In the genomic region with DNA sequence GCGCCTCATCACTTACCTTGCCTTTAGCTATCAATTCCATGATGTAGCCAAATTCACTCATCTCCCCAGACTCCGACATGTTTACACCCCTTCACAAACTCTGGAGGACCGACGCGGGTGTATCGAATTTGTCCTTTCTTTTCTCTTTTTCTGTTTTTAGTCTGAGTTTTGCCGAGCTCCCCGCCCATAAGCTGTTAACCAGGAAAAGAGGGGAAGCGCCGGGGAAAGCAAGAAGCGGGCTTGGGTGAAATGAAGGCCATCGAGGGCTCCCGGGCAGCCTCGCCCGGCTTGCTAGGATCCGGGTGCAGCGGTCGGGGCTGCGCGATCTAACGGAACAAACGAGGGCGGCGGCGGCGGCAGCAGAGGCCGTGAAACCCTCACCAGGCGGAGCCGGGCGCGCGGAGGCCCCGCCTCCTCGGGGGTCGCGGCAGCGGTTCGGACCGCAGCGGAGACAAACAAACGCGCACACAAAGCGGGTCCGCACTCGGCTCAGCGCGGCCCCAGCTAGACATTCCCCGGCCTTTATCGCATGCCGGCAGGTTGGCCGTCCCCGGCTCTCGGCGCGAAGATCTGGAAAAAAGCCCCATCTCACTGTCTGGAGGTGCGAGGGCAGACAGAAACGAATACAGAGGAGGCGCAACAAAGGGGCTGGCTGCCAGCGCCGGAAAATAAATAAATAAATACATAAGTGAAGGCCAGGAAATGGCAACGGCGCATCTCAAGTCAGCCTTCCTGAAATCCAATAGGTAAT, we compare ENCODE assay signal across 9 cellular contexts. TPM values are rescaled to one million over a fixed set of nuclear protein-coding genes. Genes with fewer than 3 reads are reported as not detected.
A peak's percentile ranks its signal among the peaks of the same experiment; 100 is the strongest.
DNase-seq lines count a peak whose midpoint lies in the region; ATAC-seq and TF ChIP-seq lines count a peak whose summit lies in the region.
"Had no signal": no experiment of that assay in that cellular context is flagged by ENCODE, and none has a peak within 500 bp of the region (broad histone marks: within the 10 kb centered on the region; RNA-seq: fewer than 3 reads in every experiment).

No MANE protein-coding gene starts in this region.

- H3K36me3 ChIP-seq in GM23338 (ENCODE audit: insufficient read depth) (no peaks in the 10 kb centered on the region), cardiac muscle cell (no peaks in the 10 kb centered on the region), parathyroid adenoma (ENCODE audit: control insufficient read depth, insufficient read depth, low read length) (no peaks in the 10 kb centered on the region)

- H3K36me3 Mint-ChIP-seq in GM23338 (ENCODE audit: low read depth), result no peaks in the 10 kb centered on the region

- H3F3A ChIP-seq in GM23338 (replicated peaks; ENCODE audit: low read depth), result 0 out of 2 replicates have a peak, but pooled peaks cover 4% of the 10 kb centered on the region

- H3K27me3 ChIP-seq in GM23338 (ENCODE audit: insufficient read depth) (peaks cover 85% of the 10 kb centered on the region), cardiac muscle cell (peaks cover 70% of the 10 kb centered on the region), parathyroid adenoma (ENCODE audit: control insufficient read depth, insufficient read depth, low read length) (peaks cover 18% of the 10 kb centered on the region)

- no peaks in the 10 kb centered on the region for H3K9me3 Mint-ChIP-seq in GM23338

- H3K4me1 Mint-ChIP-seq in GM23338, result peaks cover 11% of the 10 kb centered on the region

- H3K4me3 ChIP-seq in GM23338 (peak overlapping the region; percentile 64), cardiac muscle cell (peak overlapping the region; percentile 44), parathyroid adenoma (ENCODE audit: low read depth, low read length) (peak overlapping the region; percentile 46)

- H2AFZ ChIP-seq in GM23338 (peak overlapping the region; percentile 99), parathyroid adenoma (peak overlapping the region; percentile 70)

- peak overlapping the region; percentile 83 for H3K4me3 Mint-ChIP-seq in GM23338

- no peak overlapping the region for H3K9ac ChIP-seq in parathyroid adenoma

- H3K27ac ChIP-seq in GM23338 (ENCODE audit: low read depth), result no peak overlapping the region
- no peak overlapping the region for H3K27ac ChIP-seq in cardiac muscle cell
- H3K27ac ChIP-seq in parathyroid adenoma, result no peak overlapping the region

- peak; percentile 78 for ATAC-seq in GM23338
- ATAC-seq in GM18873 (IDR thresholded peaks at IDR 0.05; ENCODE audit: low FRiP score, unreplicated experiment), result no peak

- no peaks in the 10 kb centered on the region for H3K9me3 ChIP-seq in cardiac muscle cell (ENCODE audit: low read depth)
- no peaks in the 10 kb centered on the region for H3K9me3 ChIP-seq in parathyroid adenoma (ENCODE audit: control insufficient read depth, low read length)

- peak overlapping the region; percentile 96 for H3K4me2 ChIP-seq in GM23338
- H3K4me2 ChIP-seq in parathyroid adenoma (ENCODE audit: low read length), result peak overlapping the region; percentile 72

- TF ChIP-seq CTCF in GM23338 (conservative IDR thresholded peaks at IDR 0.05; ENCODE audit: low read depth in 2 of 2) (no peak), cardiac muscle cell (IDR thresholded peaks at IDR 0.05; ENCODE audit: low read depth, low read length) (no peak), parathyroid adenoma (IDR thresholded peaks at IDR 0.05) (no peak)

- no peak overlapping the region for H3K27ac Mint-ChIP-seq in GM23338

- no peaks in the 10 kb centered on the region for H3K9me2 ChIP-seq in GM23338 (ENCODE audit: insufficient read depth)

- H3K4me1 ChIP-seq in GM23338 (ENCODE audit: insufficient read depth), result peaks cover 6% of the 10 kb centered on the region
- peaks cover 4% of the 10 kb centered on the region for H3K4me1 ChIP-seq in cardiac muscle cell (ENCODE audit: low read depth)
- H3K4me1 ChIP-seq in parathyroid adenoma, result no peaks in the 10 kb centered on the region

- peaks cover 57% of the 10 kb centered on the region for H3K27me3 Mint-ChIP-seq in GM23338 (ENCODE audit: insufficient read depth, low read depth, poor library complexity)

- no peaks in the 10 kb centered on the region for H4K20me1 ChIP-seq in GM23338 (replicated peaks; ENCODE audit: insufficient read depth)

- H3K79me2 ChIP-seq in GM23338 (replicated peaks; ENCODE audit: insufficient read depth) (no peaks in the 10 kb centered on the region), parathyroid adenoma (no peaks in the 10 kb centered on the region)

- DNase-seq in NCI-H2081 (lab: John Stamatoyannopoulos, UW), result peak; percentile 16 to 38
- no peak for DNase-seq in NCI-H2081 treated with DMSO at 0.1 percent for 48 hours (lab: John Stamatoyannopoulos, UW)
- peak; percentile 84 for DNase-seq in GM23338 (ENCODE audit: low spot score)
- peak; percentile 19 for DNase-seq in NCI-H1105 (lab: John Stamatoyannopoulos, UW)
- peak; percentile 69 for DNase-seq in activated CD8-positive, alpha-beta memory T cell treated with anti-CD3 and anti-CD28 coated beads, Interleukin-2, amount 50 U/mL, for 48 hours
- DNase-seq in cardiac muscle cell (ENCODE audit: low read depth in 1 of 2, low spot score in 1 of 2), result peak; percentile 31 to 70
- DNase-seq: DND-41 had no signal

TF ChIP-seq in GM23338, 12 proteins besides CTCF, POLR2A, EP300 and RAD21:
- no peak for TF ChIP-seq ZNF114 (CRISPR knock-in tag; IDR thresholded peaks at IDR 0.05)
- TF ChIP-seq EZH2 (IDR thresholded peaks at IDR 0.05; ENCODE audit: low read depth, unreplicated experiment), result peak; percentile 85

RNA-seq across cellular contexts. Expression of a gene that starts 10.4 kb away (rescaled TPM):
- 10.1 and 14.1 TPM in 2 replicates for total RNA-seq in GM23338 (2014; rRNA removed; shearing (Covaris generic))
- polyA plus RNA-seq in GM23338 (2016; fragmentation: Nextera tagmentation; extraction: Ambion mirVana) (4.3 and 4.4 TPM in 2 replicates), cardiac muscle cell (1.4 and 4.6 TPM in 2 replicates)
- 2.6 and 8.0 TPM in 2 replicates for total RNA-seq in cardiac muscle cell
